16 cellular contexts compared by ENCODE assay signal in the genomic region with DNA sequence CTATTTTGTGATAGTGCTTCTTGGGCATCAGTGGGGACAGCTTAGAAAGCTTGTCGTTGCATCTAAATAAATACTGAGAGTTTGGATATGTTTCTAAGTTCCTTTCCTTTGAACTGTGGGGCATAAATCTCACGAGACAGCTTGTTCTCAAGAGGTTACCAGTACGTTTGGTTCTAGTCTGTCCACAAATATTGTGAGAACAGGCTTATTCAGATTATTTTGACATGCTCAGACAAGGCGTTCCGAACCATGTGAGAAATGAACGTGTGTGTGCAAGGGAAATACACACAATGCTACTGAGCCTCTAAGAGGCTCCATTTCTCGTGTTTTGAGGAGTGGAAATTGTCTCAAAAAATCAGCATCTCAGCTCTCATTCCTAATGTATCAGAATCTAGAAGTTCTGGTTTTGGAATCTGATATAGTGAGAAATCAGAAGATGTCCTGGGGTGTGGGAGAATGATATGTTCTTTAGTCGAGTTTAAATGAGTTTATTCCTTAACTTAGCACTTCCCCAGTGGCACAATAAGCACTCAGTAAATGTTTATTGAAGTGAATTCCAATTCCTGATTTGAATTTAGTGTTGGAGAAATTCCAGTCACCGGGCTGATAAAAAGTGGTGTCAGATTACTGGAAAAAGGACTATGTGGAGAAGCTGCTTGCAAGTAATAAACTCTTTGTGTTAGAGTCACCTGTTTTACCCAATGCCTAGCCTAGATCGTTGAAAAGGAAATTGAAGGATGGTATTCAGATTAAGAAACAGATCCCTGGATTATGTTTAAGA.
DNase-seq lines count a peak whose midpoint lies in the region; ATAC-seq and TF ChIP-seq lines count a peak whose summit lies in the region.
"Had no signal": no experiment of that assay in that cellular context is flagged by ENCODE, and none has a peak within 500 bp of the region (broad histone marks: within the 10 kb centered on the region; RNA-seq: fewer than 3 reads in every experiment).

No MANE protein-coding gene starts in this region.

- TF ChIP-seq CTCF in PC-3 (conservative IDR thresholded peaks at IDR 0.05; ENCODE audit: low read depth, low read length) (no peak), fibroblast of villous mesenchyme (IDR thresholded peaks at IDR 0.05; ENCODE audit: insufficient read depth, low read depth, low read length) (no peak), GM20000 (IDR thresholded peaks at IDR 0.05; ENCODE audit: extremely low read depth, missing control alignments) (no peak)

- H3F3A ChIP-seq in PC-3 (ENCODE audit: low read length, unreplicated experiment), result no peaks in the 10 kb centered on the region
- peaks cover 33% of the 10 kb centered on the region for H3F3A ChIP-seq in GM23248 (ENCODE audit: insufficient read depth)

- H3K27me3 ChIP-seq in PC-3 (ENCODE audit: low read length) (no peaks in the 10 kb centered on the region), GM23248 (replicated peaks; ENCODE audit: insufficient read depth) (no peaks in the 10 kb centered on the region), H7 (ENCODE audit: control insufficient read depth, insufficient read depth, low read length) (no peaks in the 10 kb centered on the region)
- H3K27me3 ChIP-seq: cardiac muscle cell, Peyer's patch had no signal

- peaks cover 28% of the 10 kb centered on the region for H3K4me1 ChIP-seq in PC-3 (ENCODE audit: insufficient read depth, low read length)
- H3K4me1 ChIP-seq in GM23248 (ENCODE audit: insufficient read depth), result peaks cover 17% of the 10 kb centered on the region
- H3K4me1 ChIP-seq: Peyer's patch had no signal

- DNase-seq in H4 (ENCODE audit: low spot score) (peak; percentile 51), PC-3 (peak; percentile 68), fibroblast of villous mesenchyme (ENCODE audit: low read depth) (peak; percentile 69), sciatic nerve (ENCODE audit: low spot score) (no peak), GM23248 (no peak), GM20000 (ENCODE audit: low spot score) (no peak), H7 (no peak)
- DNase-seq in activated T-cell treated with anti-CD3 and anti-CD28 coated beads, Interleukin-2, amount 50 U/mL, for 48 hours, result no peak
- DNase-seq: activated CD4-positive, alpha-beta T cell treated with anti-CD3 and anti-CD28 coated beads, Interleukin-2, amount 50 U/mL, for 4 hours; CD4-positive, alpha-beta memory T cell; NCI-H1694; Peyer's patch; stimulated activated CD4-positive, alpha-beta T cell treated with anti-CD3 and anti-CD28 coated beads, Interleukin-2, amount 100 ng/mL, for 48 hours; stimulated activated naive CD4-positive, alpha-beta T cell treated with Interleukin-2 at 50 U/mL for 16 hours had no signal

- CTCF ChIA-PET in PC-3 (lab: Charles Lee), result no interaction called here

- no peak overlapping the region for H3K9ac ChIP-seq in PC-3 (ENCODE audit: low read length)
- H3K9ac ChIP-seq in GM23248, result no peak overlapping the region

- no peaks in the 10 kb centered on the region for H3K36me3 ChIP-seq in PC-3 (ENCODE audit: low read depth, low read length)
- no peaks in the 10 kb centered on the region for H3K36me3 ChIP-seq in GM23248 (ENCODE audit: low read depth)
- no peaks in the 10 kb centered on the region for H3K36me3 ChIP-seq in H7 (replicated peaks; ENCODE audit: control insufficient read depth, insufficient read depth, low read length)
- H3K36me3 ChIP-seq: cardiac muscle cell, Peyer's patch had no signal

- H2AFZ ChIP-seq in PC-3 (ENCODE audit: low read length) (no peak overlapping the region), GM23248 (no peak overlapping the region)

- H3K4me2 ChIP-seq in PC-3 (ENCODE audit: low read length) (peak overlapping the region; percentile 27; the same call in 1 of the 2 replicates), GM23248 (ENCODE audit: unreplicated experiment) (no peak overlapping the region)

- no peaks in the 10 kb centered on the region for H3K79me2 ChIP-seq in PC-3 (ENCODE audit: low read length)
- peaks cover 16% of the 10 kb centered on the region; the same call in 1 of the 2 replicates for H3K79me2 ChIP-seq in GM23248 (ENCODE audit: insufficient read depth)

- no TSS peak for BruUV-seq in PC-3 (replicated peaks; lab: Mats Ljungman, UMichigan)

- H3K9me3 ChIP-seq in PC-3 (ENCODE audit: low read length), result no peaks in the 10 kb centered on the region
- no peaks in the 10 kb centered on the region for H3K9me3 ChIP-seq in GM23248 (ENCODE audit: low read depth)
- H3K9me3 ChIP-seq: Peyer's patch had no signal

- H4K20me1 ChIP-seq in PC-3 (ENCODE audit: low read length) (no peaks in the 10 kb centered on the region), GM23248 (ENCODE audit: insufficient read depth) (no peaks in the 10 kb centered on the region)

- H3K9me2 ChIP-seq in PC-3 (replicated peaks; ENCODE audit: low read length), result no peaks in the 10 kb centered on the region
- no peaks in the 10 kb centered on the region for H3K9me2 ChIP-seq in GM23248 (ENCODE audit: insufficient read depth)

- no peak overlapping the region for H3K4me3 ChIP-seq in PC-3 (ENCODE audit: low read length)
- H3K4me3 ChIP-seq in fibroblast of villous mesenchyme (ENCODE audit: low read depth, low read length), result no peak overlapping the region
- no peak overlapping the region for H3K4me3 ChIP-seq in GM23248
- H3K4me3 ChIP-seq in H7 (ENCODE audit: insufficient read depth, low read depth, low read length), result no peak overlapping the region
- H3K4me3 ChIP-seq: cardiac muscle cell, Peyer's patch had no signal

- H3K27ac ChIP-seq in PC-3 (ENCODE audit: low read length) (0 out of 2 replicates have a peak overlapping the region, but pooled peaks have one; percentile 3), GM23248 (no peak overlapping the region)
- H3K27ac ChIP-seq: cardiac muscle cell, epithelial cell of prostate, Peyer's patch had no signal

- POLR2A ChIA-PET in PC-3 (lab: Charles Lee; ENCODE audit: unreplicated experiment), result interaction anchor here (0.7 kb wide), 1 partner anchor 878 kb away, joined by 3 read pairs; no protein-coding TSS in a partner anchor

- ATAC-seq in PC-3 (peak; percentile 70), sciatic nerve (peak; percentile 42)

- WGBS in GM23248 (ENCODE audit: low coverage in 1 of 2, low lambda C conversion rate in 2 of 2, missing lambda C conversion rate in 2 of 2), 2 experiments, result 56 to 58% methylated on average over 10 of the region's 10 CpGs

- in situ Hi-C loops in GM23248 (cut with MboI), result no loop called here

- intact Hi-C loops in PC-3 (cut with micrococcal nuclease), result no loop called here
- intact Hi-C loops in sciatic nerve (cut with DNase I), result no loop called here

Comparison
In these comparisons a context has a peak if more than half of its experiments do, and no peak if none do; other contexts are left out.
1. DNase-seq: peak in H4 (single experiment), PC-3 (single experiment) and fibroblast of villous mesenchyme (single experiment); none in sciatic nerve (single experiment), GM23248 (single experiment), activated T-cell treated with anti-CD3 and anti-CD28 coated beads, Interleukin-2, amount 50 U/mL, for 48 hours (0 of 2), GM20000 (single experiment) and H7 (single experiment).